8 cellular contexts compared by ENCODE assay signal in genomic region chr12:1606021-1606622, GRCh38. TPM values are rescaled to one million over a fixed set of nuclear protein-coding genes. Genes with fewer than 3 reads are reported as not detected.
DNase-seq lines count a peak whose midpoint lies in the region; ATAC-seq, FAIRE-seq and TF ChIP-seq lines count a peak whose summit lies in the region.

No MANE protein-coding gene starts in this region.

- intact Hi-C loops in lower lobe of right lung (cut with DNase I) = no loop called here

- peak overlapping the region; percentile 92 for H3K27ac ChIP-seq in lower lobe of right lung

- H3K36me3 ChIP-seq in lower lobe of right lung = no peaks in the 10 kb centered on the region

- H3K4me3 ChIP-seq in lower lobe of right lung = peak overlapping the region; percentile 58

- no peak for DNase-seq in GM12892 (ENCODE audit: insufficient read length)
- peak; percentile 44 for DNase-seq in NCI-H146 treated with DMSO at 0.1 percent for 48 hours (lab: John Stamatoyannopoulos, UW; ENCODE audit: unreplicated experiment)
- peak; percentile 65 for DNase-seq in activated CD4-positive, CD25-positive, alpha-beta regulatory T cell treated with anti-CD3 and anti-CD28 coated beads, Interleukin-2, amount 50 U/mL, for 72 hours
- peak; percentile 85 for DNase-seq in dedifferentiated amniotic fluid mesenchymal stem cell (ENCODE audit: extremely low spot score)
- DNase-seq in lower lobe of right lung = peak; percentile 96
- peak; percentile 56 to 77 (median 61) for DNase-seq in stimulated activated CD4-positive, alpha-beta T cell treated with anti-CD3 and anti-CD28 coated beads, TNF-alpha, amount 100 ng/mL, for 24 hours (ENCODE audit: low read depth in 3 of 3)
- no peak for DNase-seq in NK-92 (lab: John Stamatoyannopoulos, UW; ENCODE audit: unreplicated experiment)

- FAIRE-seq in GM12892 (lab: Jason Lieb, UNC) = peak; percentile 95

- TF ChIP-seq CTCF in lower lobe of right lung (IDR thresholded peaks at IDR 0.05) = no peak

- ATAC-seq in HG02610 (IDR thresholded peaks at IDR 0.05; ENCODE audit: unreplicated experiment) = peak; percentile 76
- peak; percentile 82 to 92 for ATAC-seq in lower lobe of right lung

- peak; percentile 33; the same call in 1 of the 2 replicates for TF ChIP-seq POLR2A in GM12892 (IDR thresholded peaks at IDR 0.05; ENCODE audit: low read depth, low read length)

- H3K4me1 ChIP-seq in lower lobe of right lung = peaks cover 35% of the 10 kb centered on the region

- H3K9me3 ChIP-seq in lower lobe of right lung = no peaks in the 10 kb centered on the region

- no peaks in the 10 kb centered on the region for H3K27me3 ChIP-seq in lower lobe of right lung (ENCODE audit: low read depth)

RNA-seq across cellular contexts. Expression of gene FBXL14, which starts 11.7 kb away (rescaled TPM):
- 2.9 TPM for polyA plus RNA-seq in GM12892 (2012; ENCODE audit: missing spikeins)
- total RNA-seq in lower lobe of right lung = 16.6 TPM

RNA-seq across cellular contexts. Expression of gene WNT5B, which starts 22.9 kb away (rescaled TPM):
- polyA plus RNA-seq in GM12892 (2012; ENCODE audit: missing spikeins) = 5.2 TPM
- 6.1 TPM for total RNA-seq in lower lobe of right lung

Comparison
In these comparisons a context has a peak if more than half of its experiments do, and no peak if none do; other contexts are left out.
1. DNase-seq: peak in NCI-H146 treated with DMSO at 0.1 percent for 48 hours (single experiment), activated CD4-positive, CD25-positive, alpha-beta regulatory T cell treated with anti-CD3 and anti-CD28 coated beads, Interleukin-2, amount 50 U/mL, for 72 hours (single experiment), dedifferentiated amniotic fluid mesenchymal stem cell (single experiment), lower lobe of right lung (single experiment) and stimulated activated CD4-positive, alpha-beta T cell treated with anti-CD3 and anti-CD28 coated beads, TNF-alpha, amount 100 ng/mL, for 24 hours (3 of 3); none in GM12892 (single experiment) and NK-92 (single experiment).